ENCODE assay signal across 8 cellular contexts in genomic region chr20:35771689-35772562, GRCh38. TPM values are rescaled to one million over a fixed set of nuclear protein-coding genes. Genes with fewer than 3 reads are reported as not detected.
DNase-seq lines count a peak whose midpoint lies in the region; ATAC-seq and TF ChIP-seq lines count a peak whose summit lies in the region.

Gene PHF20 (plus strand): TSS chr20:35772015. CDS start chr20:35801523, 29,508 bp downstream.

- no peak for TF ChIP-seq CTCF in colonic mucosa (IDR thresholded peaks at IDR 0.05)

- H3K27ac Mint-ChIP-seq in activated CD4-positive, alpha-beta T cell treated with anti-CD3 and anti-CD28 coated beads, Interleukin-2, amount 10 ng/mL, durations not matched to agents 24 days and 14 days = peak within 1 kb of the TSS; percentile 93

- H3K4me2 ChIP-seq in BLaER1 treated with 17β-estradiol and CSF1 and Interleukin-3, amounts not matched to agents 10 nM and 100 nM = peak within 1 kb of the TSS; percentile 87 to 99 (median 96)

- peaks cover 6 to 29% (median 19%) of the 10 kb centered on the region in 11 experiments; a peak in 16 of 22 replicates for H3K36me3 ChIP-seq in BLaER1 treated with 17β-estradiol and CSF1 and Interleukin-3, amounts not matched to agents 10 nM and 100 nM
- H3K36me3 ChIP-seq in colonic mucosa = no peaks in the 10 kb centered on the region

- peak within 1 kb of the TSS; percentile 69 to 84 (median 77) for H3K4me3 ChIP-seq in BLaER1 treated with 17β-estradiol and CSF1 and Interleukin-3, amounts not matched to agents 10 nM and 100 nM
- peak within 1 kb of the TSS; percentile 60 for H3K4me3 ChIP-seq in colonic mucosa

- DNase-seq in NCI-H526 treated with DMSO at 0.1 percent for 48 hours (lab: John Stamatoyannopoulos, UW) = peak; percentile 93
- peak; percentile 99 for DNase-seq in activated CD4-positive, alpha-beta T cell treated with anti-CD3 and anti-CD28 coated beads, Interleukin-2, amount 10 ng/mL, durations not matched to agents 24 days and 14 days
- peak; percentile 100 for DNase-seq in colonic mucosa
- DNase-seq in left colon = peak; percentile 99 to 100
- DNase-seq in stimulated activated CD4-positive, alpha-beta T cell treated with anti-CD3 and anti-CD28 coated beads, Interleukin-1b, Interleukin-23, amount 100 ng/mL, for 4 hours (ENCODE audit: low read depth in 2 of 2) = peak; percentile 100

- peaks cover 60 to 86% (median 66%) of the 10 kb centered on the region in 10 experiments for H3K4me1 ChIP-seq in BLaER1 treated with 17β-estradiol and CSF1 and Interleukin-3, amounts not matched to agents 10 nM and 100 nM
- H3K4me1 ChIP-seq in colonic mucosa = peaks cover 12% of the 10 kb centered on the region

- ATAC-seq in GM19328 (IDR thresholded peaks at IDR 0.05; ENCODE audit: unreplicated experiment) (peak; percentile 87), HG03520 (IDR thresholded peaks at IDR 0.05; ENCODE audit: unreplicated experiment) (peak; percentile 78), left colon (peak; percentile 91)

- intact Hi-C loops in activated CD4-positive, alpha-beta T cell treated with anti-CD3 and anti-CD28 coated beads, Interleukin-2, amount 10 ng/mL, durations not matched to agents 24 days and 14 days (cut with micrococcal nuclease) = loop anchor here (1.0 to 10.0 kb wide), 6 partner anchors 30 to 693 kb away; partner anchors contain the start of genes NFS1, RBM39, ROMO1 and SCAND1
- intact Hi-C loops in colonic mucosa (cut with DNase I) = no loop called here
- intact Hi-C loops in left colon (cut with DNase I, micrococcal nuclease) = no loop called here

- peaks cover 9 to 44% (median 37%) of the 10 kb centered on the region in 11 experiments; a peak in 18 of 22 replicates for H4K20me1 ChIP-seq in BLaER1 treated with 17β-estradiol and CSF1 and Interleukin-3, amounts not matched to agents 10 nM and 100 nM

- no peaks in the 10 kb centered on the region for H3K27me3 Mint-ChIP-seq in activated CD4-positive, alpha-beta T cell treated with anti-CD3 and anti-CD28 coated beads, Interleukin-2, amount 10 ng/mL, durations not matched to agents 24 days and 14 days

- H3K4me3 Mint-ChIP-seq in activated CD4-positive, alpha-beta T cell treated with anti-CD3 and anti-CD28 coated beads, Interleukin-2, amount 10 ng/mL, durations not matched to agents 24 days and 14 days = peak within 1 kb of the TSS; percentile 81

- peak within 1 kb of the TSS; percentile 86 to 93 (median 90) for H3K27ac ChIP-seq in BLaER1 treated with 17β-estradiol and CSF1 and Interleukin-3, amounts not matched to agents 10 nM and 100 nM
- H3K27ac ChIP-seq in colonic mucosa = peak within 1 kb of the TSS; percentile 85

- H3K27me3 ChIP-seq in BLaER1 treated with 17β-estradiol and CSF1 and Interleukin-3, amounts not matched to agents 10 nM and 100 nM = no peaks in the 10 kb centered on the region
- no peaks in the 10 kb centered on the region for H3K27me3 ChIP-seq in colonic mucosa

- peak within 1 kb of the TSS; percentile 87 to 92 (median 91) for H3K9ac ChIP-seq in BLaER1 treated with 17β-estradiol and CSF1 and Interleukin-3, amounts not matched to agents 10 nM and 100 nM
- H3K9ac ChIP-seq in colonic mucosa (ENCODE audit: low read depth in 2 of 2, low read length in 2 of 2) = peak within 1 kb of the TSS; percentile 76 to 89

- peaks cover 20% of the 10 kb centered on the region for H3K36me3 Mint-ChIP-seq in activated CD4-positive, alpha-beta T cell treated with anti-CD3 and anti-CD28 coated beads, Interleukin-2, amount 10 ng/mL, durations not matched to agents 24 days and 14 days (ENCODE audit: low read depth)

- peaks cover 9% of the 10 kb centered on the region for H3K9me3 Mint-ChIP-seq in activated CD4-positive, alpha-beta T cell treated with anti-CD3 and anti-CD28 coated beads, Interleukin-2, amount 10 ng/mL, durations not matched to agents 24 days and 14 days

- H3K9me3 ChIP-seq in BLaER1 treated with 17β-estradiol and CSF1 and Interleukin-3, amounts not matched to agents 10 nM and 100 nM (replicated peaks in 1 of 11) = no peaks in the 10 kb centered on the region
- H3K9me3 ChIP-seq in colonic mucosa = no peaks in the 10 kb centered on the region

- peaks cover 51% of the 10 kb centered on the region for H3K4me1 Mint-ChIP-seq in activated CD4-positive, alpha-beta T cell treated with anti-CD3 and anti-CD28 coated beads, Interleukin-2, amount 10 ng/mL, durations not matched to agents 24 days and 14 days

RNA-seq across cellular contexts. Expression of gene PHF20, which starts in this region (rescaled TPM):
- total RNA-seq in activated CD4-positive, alpha-beta T cell treated with anti-CD3 and anti-CD28 coated beads, Interleukin-2, amount 10 ng/mL, durations not matched to agents 24 days and 14 days = 53.8 and 62.9 TPM in 2 replicates
- total RNA-seq in colonic mucosa = 10 to 100 TPM; 25.5 to 27.0 TPM
- total RNA-seq in left colon = 10 to 100 TPM; 21.9 to 25.4 TPM

Comparison
In these comparisons a context has a peak if more than half of its experiments do, and no peak if none do; other contexts are left out.
1. Peak in every context shown above with its lines: DNase-seq, ATAC-seq, H3K4me3 ChIP-seq and H3K27ac ChIP-seq.